Comparison of ENCODE assay signal across 9 cellular contexts in the genomic region with DNA sequence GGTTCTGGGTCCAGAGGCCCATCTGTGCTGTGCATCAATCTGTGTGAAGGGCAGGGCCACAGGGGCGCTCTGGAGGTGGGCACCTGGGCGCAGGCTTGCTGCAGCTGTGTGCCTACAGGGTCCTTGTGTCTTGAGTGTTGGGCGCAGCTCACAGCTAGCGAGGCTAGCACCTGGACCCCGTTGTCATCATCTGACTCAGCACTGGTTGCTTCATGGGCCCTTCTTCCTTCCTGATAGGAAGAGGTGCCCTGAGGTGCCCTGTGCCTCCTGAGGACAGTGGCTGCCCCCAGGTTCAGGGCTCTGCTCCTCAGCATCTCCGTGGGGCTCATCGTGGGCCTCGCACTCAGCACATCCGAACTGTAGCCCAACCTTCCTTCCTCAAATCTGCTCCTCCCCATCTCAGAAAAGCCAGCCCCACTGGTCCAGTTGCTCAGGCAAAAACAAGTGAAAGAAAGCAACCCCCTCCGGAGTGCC. TPM values are rescaled to one million over a fixed set of nuclear protein-coding genes. Genes with fewer than 3 reads are reported as not detected.
DNase-seq lines count a peak whose midpoint lies in the region; ATAC-seq and TF ChIP-seq lines count a peak whose summit lies in the region.
"Had no signal": no experiment of that assay in that cellular context is flagged by ENCODE, and none has a peak within 500 bp of the region (broad histone marks: within the 10 kb centered on the region; RNA-seq: fewer than 3 reads in every experiment).

No MANE protein-coding gene starts in this region.

- CTCF ChIA-PET in SK-N-SH (lab: Yijun Ruan, JAX) (interaction anchor here (0.5 to 1.7 kb wide), 2 partner anchors 30 to 109 kb away, joined by 3 to 11 read pairs; no protein-coding TSS in a partner anchor), activated B cell treated with CpG ODN at 0.5 μM for 24 hours (lab: Charles Lee) (interaction anchor here (1.0 to 1.5 kb wide), 2 partner anchors 55 to 95 kb away, joined by 3 to 4 read pairs; partner anchors contain the start of gene GATAD2A)

- peaks cover 5% of the 10 kb centered on the region in 2 experiments for H3K36me3 ChIP-seq in SK-N-SH (replicated peaks in 1 of 2; ENCODE audit: control insufficient read depth in 1 of 2, insufficient read depth in 2 of 2, low read length in 1 of 2)
- peaks cover 0 to 10% (median 2%) of the 10 kb centered on the region in 9 donors for H3K36me3 ChIP-seq in heart right ventricle
- peaks cover 0 to 14% (median 6%) of the 10 kb centered on the region in 5 donors for H3K36me3 ChIP-seq in subcutaneous abdominal adipose tissue (ENCODE audit: control insufficient read depth in 5 of 5, insufficient read depth in 5 of 5, low read length in 5 of 5)

- DNase-seq in SK-N-SH (no peak), activated B cell treated with CpG ODN at 0.5 μM for 24 hours (no peak), heart right ventricle (no peak), iPS-NIHi11 (ENCODE audit: low spot score) (no peak)

- no peaks in the 10 kb centered on the region for H3K27me3 Mint-ChIP-seq in activated B cell treated with CpG ODN at 0.5 μM for 24 hours

- intact Hi-C loops in activated B cell treated with CpG ODN at 0.5 μM for 24 hours (cut with micrococcal nuclease) (loop anchor here (1.0 to 2.0 kb wide), 3 partner anchors 15 to 75 kb away; no protein-coding TSS in a partner anchor), heart right ventricle (cut with DNase I) (loop anchor here in 1 of 10 donors (5.0 kb wide), 1 partner anchor 53 kb away; the partner anchor contains the start of gene GATAD2A)

- TF ChIP-seq CTCF in SK-N-SH (IDR thresholded peaks at IDR 0.05) (no peak), activated B cell treated with CpG ODN at 0.5 μM for 24 hours (IDR thresholded peaks at IDR 0.05) (no peak), heart right ventricle (IDR thresholded peaks at IDR 0.05) (no peak)

- H3K79me2 ChIP-seq in SK-N-SH (ENCODE audit: insufficient read depth) = peaks cover 97% of the 10 kb centered on the region

- TF ChIP-seq EP300 in SK-N-SH (IDR thresholded peaks at IDR 0.05; ENCODE audit: borderline replicate concordance in 1 of 2, low read depth in 1 of 2, low read length in 1 of 2) = no peak

- peak overlapping the region; percentile 83 for H3K4me3 Mint-ChIP-seq in activated B cell treated with CpG ODN at 0.5 μM for 24 hours

- POLR2A ChIA-PET in SK-N-SH (lab: Yijun Ruan, JAX) (no interaction called here), activated B cell treated with CpG ODN at 0.5 μM for 24 hours (lab: Charles Lee) (interaction anchor here (0.9 to 2.9 kb wide), 6 partner anchors 12 to 56 kb away, joined by 3 to 12 read pairs (median 5); partner anchors contain the start of genes GATAD2A and NDUFA13)

- H3K4me1 ChIP-seq in SK-N-SH (ENCODE audit: control insufficient read depth in 1 of 2, insufficient read depth in 2 of 2, low read depth in 1 of 2, low read length in 1 of 2) (peaks cover 50 to 66% of the 10 kb centered on the region in 2 experiments), heart right ventricle (peaks cover 36 to 85% (median 72%) of the 10 kb centered on the region in 9 donors), subcutaneous abdominal adipose tissue (ENCODE audit: control insufficient read depth in 5 of 5, insufficient read depth in 5 of 5, low read length in 5 of 5) (peaks cover 22 to 75% (median 69%) of the 10 kb centered on the region in 5 donors)

- H3K4me3 ChIP-seq in SK-N-SH (ENCODE audit: low read depth in 2 of 2, low read length in 1 of 2) (no peak overlapping the region), heart right ventricle (peak overlapping the region in 7 of 10 donors; percentile 3 to 37 (median 12)), subcutaneous abdominal adipose tissue (ENCODE audit: low read depth in 1 of 5, low read length in 5 of 5) (peak overlapping the region in 3 of 5 donors; percentile 20 to 39 (median 36))
- H3K4me3 ChIP-seq: A549 had no signal

- no peaks in the 10 kb centered on the region for H3K9me3 Mint-ChIP-seq in activated B cell treated with CpG ODN at 0.5 μM for 24 hours

- H3K9me3 ChIP-seq in SK-N-SH = no peaks in the 10 kb centered on the region
- no peaks in the 10 kb centered on the region for H3K9me3 ChIP-seq in heart right ventricle
- H3K9me3 ChIP-seq in subcutaneous abdominal adipose tissue (ENCODE audit: control insufficient read depth in 5 of 5, low read length in 5 of 5) = no peaks in the 10 kb centered on the region
- H3K9me3 ChIP-seq: A549 had no signal

- H3K9me2 ChIP-seq in SK-N-SH = no peaks in the 10 kb centered on the region

- 84% methylated on average over 10 of the region's 10 CpGs for WGBS in SK-N-SH (ENCODE audit: low lambda C conversion rate)
- WGBS in heart right ventricle, 2 donors = 60 to 62% methylated on average over 10 of the region's 10 CpGs

- TF ChIP-seq RAD21 in SK-N-SH (IDR thresholded peaks at IDR 0.05; ENCODE audit: low read length) = no peak

- H3K4me2 ChIP-seq in SK-N-SH = peak overlapping the region; percentile 72
- H3K4me2 ChIP-seq: A549 had no signal

- peak overlapping the region; percentile 67 to 72 for H3K27ac ChIP-seq in SK-N-SH (ENCODE audit: low read depth in 2 of 2, low read length in 1 of 2)
- peak overlapping the region; percentile 49 to 90 (median 72) for H3K27ac ChIP-seq in heart right ventricle
- peak overlapping the region; percentile 65 for H3K27ac ChIP-seq in subcutaneous abdominal adipose tissue (ENCODE audit: low read depth, low read length)
- H3K27ac ChIP-seq: A549 had no signal

- no peak for ATAC-seq in SK-N-SH treated with all-trans-retinoic acid at 6 μM for 48 hours
- ATAC-seq in activated B cell treated with CpG ODN at 0.5 μM for 24 hours (ENCODE audit: low read depth) = peak; percentile 41
- ATAC-seq in heart right ventricle = peak in 2 of 8 donors; percentile 5 to 12
- no peak for ATAC-seq in HG03457 (IDR thresholded peaks at IDR 0.05; ENCODE audit: unreplicated experiment)
- ATAC-seq in HG03565 (IDR thresholded peaks at IDR 0.05; ENCODE audit: unreplicated experiment) = no peak
- ATAC-seq: A549 had no signal

- peaks cover 21% of the 10 kb centered on the region for H3F3A ChIP-seq in SK-N-SH (replicated peaks; ENCODE audit: insufficient read depth)

- H3K27me3 ChIP-seq in SK-N-SH (ENCODE audit: insufficient read depth) = no peaks in the 10 kb centered on the region
- no peaks in the 10 kb centered on the region for H3K27me3 ChIP-seq in heart right ventricle
- no peaks in the 10 kb centered on the region for H3K27me3 ChIP-seq in subcutaneous abdominal adipose tissue (ENCODE audit: control insufficient read depth in 5 of 5, insufficient read depth in 4 of 5, low read length in 5 of 5)

- H3K9ac ChIP-seq in SK-N-SH (no peak overlapping the region; the same call in 1 of the 2 replicates), subcutaneous abdominal adipose tissue (ENCODE audit: low read length in 5 of 5) (peak overlapping the region in 3 of 5 donors; percentile 10 to 65 (median 53))

- H2AFZ ChIP-seq in SK-N-SH (ENCODE audit: low read depth) = no peak overlapping the region

- peaks cover 15% of the 10 kb centered on the region for H3K36me3 Mint-ChIP-seq in activated B cell treated with CpG ODN at 0.5 μM for 24 hours (ENCODE audit: low read depth)

- H4K20me1 ChIP-seq in SK-N-SH (ENCODE audit: insufficient read depth) = peaks cover 27% of the 10 kb centered on the region

- H3K4me1 Mint-ChIP-seq in activated B cell treated with CpG ODN at 0.5 μM for 24 hours = peaks cover 72% of the 10 kb centered on the region

- H3K27ac Mint-ChIP-seq in activated B cell treated with CpG ODN at 0.5 μM for 24 hours = peak overlapping the region; percentile 86

TF ChIP-seq in SK-N-SH, 30 proteins besides CTCF, POLR2A, EP300 and RAD21 (continues in another document):
- TF ChIP-seq, protein P1, sequence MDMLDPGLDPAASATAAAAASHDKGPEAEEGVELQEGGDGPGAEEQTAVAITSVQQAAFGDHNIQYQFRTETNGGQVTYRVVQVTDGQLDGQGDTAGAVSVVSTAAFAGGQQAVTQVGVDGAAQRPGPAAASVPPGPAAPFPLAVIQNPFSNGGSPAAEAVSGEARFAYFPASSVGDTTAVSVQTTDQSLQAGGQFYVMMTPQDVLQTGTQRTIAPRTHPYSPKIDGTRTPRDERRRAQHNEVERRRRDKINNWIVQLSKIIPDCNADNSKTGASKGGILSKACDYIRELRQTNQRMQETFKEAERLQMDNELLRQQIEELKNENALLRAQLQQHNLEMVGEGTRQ (IDR thresholded peaks at IDR 0.05; ENCODE audit: borderline replicate concordance, low read depth, low read length) = no peak
- no peak for TF ChIP-seq FOXM1 (IDR thresholded peaks at IDR 0.05; ENCODE audit: low read depth)
- TF ChIP-seq SMC3 (IDR thresholded peaks at IDR 0.05; ENCODE audit: low read depth, low read length) = no peak

TF ChIP-seq in SK-N-SH treated with all-trans-retinoic acid at 6 μM for 48 hours, 23 proteins besides CTCF, POLR2A, EP300 and RAD21 (continues in another document):
- TF ChIP-seq, protein P2, sequence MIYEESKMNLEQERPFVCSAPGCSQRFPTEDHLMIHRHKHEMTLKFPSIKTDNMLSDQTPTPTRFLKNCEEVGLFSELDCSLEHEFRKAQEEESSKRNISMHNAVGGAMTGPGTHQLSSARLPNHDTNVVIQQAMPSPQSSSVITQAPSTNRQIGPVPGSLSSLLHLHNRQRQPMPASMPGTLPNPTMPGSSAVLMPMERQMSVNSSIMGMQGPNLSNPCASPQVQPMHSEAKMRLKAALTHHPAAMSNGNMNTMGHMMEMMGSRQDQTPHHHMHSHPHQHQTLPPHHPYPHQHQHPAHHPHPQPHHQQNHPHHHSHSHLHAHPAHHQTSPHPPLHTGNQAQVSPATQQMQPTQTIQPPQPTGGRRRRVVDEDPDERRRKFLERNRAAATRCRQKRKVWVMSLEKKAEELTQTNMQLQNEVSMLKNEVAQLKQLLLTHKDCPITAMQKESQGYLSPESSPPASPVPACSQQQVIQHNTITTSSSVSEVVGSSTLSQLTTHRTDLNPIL (CRISPR knock-in tag; IDR thresholded peaks at IDR 0.05; ENCODE audit: low read depth) = no peak

RNA-seq across cellular contexts. Expression of gene GATAD2A, which starts 54.8 kb away (rescaled TPM):
- polyA plus RNA-seq in SK-N-SH (2012; rRNA removed) (28.0 and 36.6 TPM in 2 replicates), heart right ventricle (10 to 100 TPM in 1 of 2 donors, 1 to 10 TPM in 1; 7.5 to 13.3 TPM)
- 37.5 and 38.1 TPM in 2 replicates for polyA plus RNA-seq in SK-N-SH (2012; cell fraction: cytosol; rRNA removed)
- polyA plus RNA-seq in SK-N-SH (2012; cell fraction: nucleus; rRNA removed) = 22.9 and 35.5 TPM in 2 replicates
- total RNA-seq in activated B cell treated with CpG ODN at 0.5 μM for 24 hours (116 and 126 TPM in 2 replicates), heart right ventricle (10 to 100 TPM; 22.1 to 48.5 (median 26.0) TPM)

RNA-seq across cellular contexts. Expression of gene TSSK6, which starts 55.1 kb away (rescaled TPM):
- polyA plus RNA-seq in SK-N-SH (2012; rRNA removed) (2.3 and 3.1 TPM in 2 replicates), heart right ventricle (under 1 TPM; 0.29 to 0.49 TPM)
- polyA plus RNA-seq in SK-N-SH (2012; cell fraction: cytosol; rRNA removed) = 0.98 and 1.6 TPM in 2 replicates
- 3.3 and 4.1 TPM in 2 replicates for polyA plus RNA-seq in SK-N-SH (2012; cell fraction: nucleus; rRNA removed)
- total RNA-seq in activated B cell treated with CpG ODN at 0.5 μM for 24 hours (4.0 and 4.3 TPM in 2 replicates), heart right ventricle (1 to 10 TPM in 1 of 10 donors, under 1 TPM in 8, not detected in 1; 0.23 to 1.2 (median 0.45) TPM)

RNA-seq across cellular contexts. Expression of gene NDUFA13, which starts 55.7 kb away (rescaled TPM):
- polyA plus RNA-seq in SK-N-SH (2012; rRNA removed) (1,643 and 1,828 TPM in 2 replicates), heart right ventricle (1,000 to 10,000 TPM; 1,172 to 1,278 TPM)
- 1,527 and 1,826 TPM in 2 replicates for polyA plus RNA-seq in SK-N-SH (2012; cell fraction: cytosol; rRNA removed)
- polyA plus RNA-seq in SK-N-SH (2012; cell fraction: nucleus; rRNA removed) = 640 and 822 TPM in 2 replicates
- total RNA-seq in activated B cell treated with CpG ODN at 0.5 μM for 24 hours (294 and 317 TPM in 2 replicates), heart right ventricle (1,000 to 10,000 TPM in 9 of 10 donors, 100 to 1,000 TPM in 1; 856 to 1,274 (median 1,129) TPM)

Comparison
In these comparisons a context has a peak if more than half of its experiments do, and no peak if none do; other contexts are left out.
1. H3K4me3 ChIP-seq: peak in heart right ventricle (7 of 10) and subcutaneous abdominal adipose tissue (3 of 5); none in SK-N-SH (0 of 2).
2. Peak in every context shown above with its lines, with median percentiles within 50 percentile points of each other: H3K27ac ChIP-seq.